ENCODE assay signal across 11 cellular contexts in the genomic region with DNA sequence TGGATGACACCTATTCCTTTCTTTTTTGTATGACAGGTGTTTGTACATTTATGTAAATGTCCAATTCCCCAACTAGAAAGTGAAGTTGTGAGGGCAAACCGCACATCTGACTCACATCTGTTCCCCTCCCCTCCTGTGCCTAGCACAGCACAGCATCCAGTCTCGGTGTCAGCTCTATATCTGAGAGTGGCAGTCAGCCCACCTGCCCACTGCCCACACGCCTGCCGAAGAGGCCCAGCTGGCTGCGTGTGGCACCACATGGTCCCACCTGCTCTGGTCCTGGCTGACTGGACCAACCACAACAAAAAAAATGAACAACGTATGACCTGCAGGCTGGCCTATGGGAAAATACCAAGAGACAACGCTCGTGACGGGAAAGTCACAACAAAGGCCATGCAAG.
DNase-seq lines count a peak whose midpoint lies in the region; ATAC-seq and TF ChIP-seq lines count a peak whose summit lies in the region.
"Had no signal": no experiment of that assay in that cellular context is flagged by ENCODE, and none has a peak within 500 bp of the region (broad histone marks: within the 10 kb centered on the region; RNA-seq: fewer than 3 reads in every experiment).

No MANE protein-coding gene starts in this region.

- H3K27me3 ChIP-seq in heart right ventricle, result no peaks in the 10 kb centered on the region
- H3K27me3 ChIP-seq: adrenal gland had no signal

- no peak overlapping the region for H3K27ac Mint-ChIP-seq in type B pancreatic cell
- H3K27ac Mint-ChIP-seq: stimulated activated naive CD8-positive, alpha-beta T cell treated with anti-CD3 and anti-CD28 coated beads, Interleukin-15, Interleukin-2, amounts not matched to agents 100 ng/mL and 50 ng/mL, for 24 hours had no signal

- WGBS in heart right ventricle, 2 donors, result 86 to 87% methylated on average over 9 of the region's 9 CpGs

- H3K27ac ChIP-seq in heart right ventricle, result peak overlapping the region in 6 of 10 donors; percentile 72 to 90 (median 82)

- intact Hi-C loops in heart right ventricle (cut with DNase I), result loop anchor here in 1 of 10 donors (10.0 kb wide), 1 partner anchor 53 kb away; no protein-coding TSS in a partner anchor
- intact Hi-C loops in left ventricle myocardium superior (cut with micrococcal nuclease), result no loop called here

- no peak for TF ChIP-seq CTCF in heart right ventricle (IDR thresholded peaks at IDR 0.05)
- TF ChIP-seq CTCF in type B pancreatic cell (conservative IDR thresholded peaks at IDR 0.05), result no peak

- H3K4me3 Mint-ChIP-seq in type B pancreatic cell, result peak overlapping the region; percentile 3
- H3K4me3 Mint-ChIP-seq: stimulated activated naive CD8-positive, alpha-beta T cell treated with anti-CD3 and anti-CD28 coated beads, Interleukin-15, Interleukin-2, amounts not matched to agents 100 ng/mL and 50 ng/mL, for 24 hours had no signal

- H3K4me3 ChIP-seq in heart right ventricle, result no peak overlapping the region
- H3K4me3 ChIP-seq: adrenal gland had no signal

- DNase-seq in heart right ventricle (no peak), left ventricle myocardium superior (no peak), type B pancreatic cell (ENCODE audit: extremely low spot score, unreplicated experiment) (no peak), DMS114 treated with DMSO at 0.1 percent for 48 hours (lab: John Stamatoyannopoulos, UW; ENCODE audit: unreplicated experiment) (no peak), NCI-H128 (lab: John Stamatoyannopoulos, UW; ENCODE audit: unreplicated experiment) (no peak), NCI-H1048 (lab: John Stamatoyannopoulos, UW) (no peak)
- peak; percentile 6 for DNase-seq in activated T-helper 9 cell treated with anti-CD3 and anti-CD28 coated beads, Interleukin-2, amount 50 U/mL, for 16 hours (ENCODE audit: low read depth)
- DNase-seq: DND-41 had no signal

- H3K27me3 Mint-ChIP-seq in type B pancreatic cell, result no peaks in the 10 kb centered on the region
- H3K27me3 Mint-ChIP-seq: stimulated activated naive CD8-positive, alpha-beta T cell treated with anti-CD3 and anti-CD28 coated beads, Interleukin-15, Interleukin-2, amounts not matched to agents 100 ng/mL and 50 ng/mL, for 24 hours had no signal

- H3K4me1 Mint-ChIP-seq in type B pancreatic cell (ENCODE audit: unreplicated experiment), result peaks cover 43% of the 10 kb centered on the region

- H3K36me3 Mint-ChIP-seq in type B pancreatic cell, result peaks cover 9% of the 10 kb centered on the region

- H3K36me3 ChIP-seq in heart right ventricle, result no peaks in the 10 kb centered on the region
- H3K36me3 ChIP-seq: adrenal gland had no signal

- H3K9me3 Mint-ChIP-seq in type B pancreatic cell, result peaks cover 4% of the 10 kb centered on the region
- H3K9me3 Mint-ChIP-seq: stimulated activated naive CD8-positive, alpha-beta T cell treated with anti-CD3 and anti-CD28 coated beads, Interleukin-15, Interleukin-2, amounts not matched to agents 100 ng/mL and 50 ng/mL, for 24 hours had no signal

- no peaks in the 10 kb centered on the region for H3K9me3 ChIP-seq in heart right ventricle
- H3K9me3 ChIP-seq: adrenal gland had no signal

- H3K4me1 ChIP-seq in heart right ventricle, result peaks cover 16 to 66% (median 50%) of the 10 kb centered on the region in 9 donors

- ATAC-seq in heart right ventricle (no peak), left ventricle myocardium superior (no peak), HG02870 (IDR thresholded peaks at IDR 0.05; ENCODE audit: unreplicated experiment) (peak; percentile 79)
